Comparison of ENCODE assay signal across 32 cellular contexts in the genomic region with DNA sequence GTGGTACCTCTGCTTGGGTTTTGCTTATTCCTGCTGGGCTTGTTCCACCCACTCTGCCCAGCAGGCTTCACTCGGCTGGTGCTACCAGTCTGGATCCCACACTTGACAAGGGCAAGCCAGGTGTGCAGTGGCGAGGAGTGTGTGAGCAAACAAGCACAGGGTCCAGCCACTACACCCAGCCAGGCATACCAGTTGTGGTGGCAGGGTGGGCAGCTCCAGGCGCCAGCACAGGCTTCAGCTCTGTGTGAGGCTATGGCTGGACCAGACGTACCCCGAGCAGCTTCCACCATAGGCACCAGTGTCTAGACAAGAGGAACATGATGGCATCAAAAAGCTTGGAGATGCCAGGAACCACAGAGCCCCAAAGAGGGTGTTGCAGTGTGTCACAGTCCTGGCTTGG.
"Had no signal": no experiment of that assay in that cellular context is flagged by ENCODE, and none has a peak within 500 bp of the region (broad histone marks: within the 10 kb centered on the region; RNA-seq: fewer than 3 reads in every experiment).

No MANE protein-coding gene starts in this region.

- H3K4me3 ChIP-seq: adrenal gland, body of pancreas, cardiac muscle cell, colonic mucosa had no signal

- H3K4me1 ChIP-seq: adrenal gland, body of pancreas, colonic mucosa had no signal

- H3K36me3 Mint-ChIP-seq: activated naive CD4-positive, alpha-beta T cell treated with anti-CD3 and anti-CD28 coated beads, Interleukin-2, amount 10 ng/mL, durations not matched to agents 7 days and 5 days; activated naive CD4-positive, alpha-beta T cell treated with anti-CD3 and anti-CD28 coated beads, Interleukin-2, amount 50 U/mL, for 72 hours; WTC11 had no signal

- H3K4me3 Mint-ChIP-seq: activated CD4-positive, alpha-beta memory T cell treated with anti-CD3 and anti-CD28 coated beads, Interleukin-2, amount 10 ng/mL, durations not matched to agents 7 days and 5 days; activated CD4-positive, alpha-beta T cell treated with anti-CD3 and anti-CD28 coated beads, Interleukin-2, amount 10 ng/mL, durations not matched to agents 7 days and 5 days; activated naive CD4-positive, alpha-beta T cell treated with anti-CD3 and anti-CD28 coated beads, Interleukin-2, amount 10 ng/mL, durations not matched to agents 7 days and 5 days; activated T-cell treated with anti-CD3 and anti-CD28 coated beads, Interleukin-2, amount 50 U/mL, for 24 hours; activated T-cell treated with anti-CD3 and anti-CD28 coated beads, Interleukin-2, amount 50 U/mL, for 72 hours; WTC11 had no signal

- H3K27me3 ChIP-seq: adrenal gland, body of pancreas, cardiac muscle cell, colonic mucosa had no signal

- DNase-seq: activated CD4-positive, alpha-beta memory T cell treated with anti-CD3 and anti-CD28 coated beads, Interleukin-2, amount 10 ng/mL, durations not matched to agents 7 days and 5 days; activated CD4-positive, alpha-beta T cell treated with anti-CD3 and anti-CD28 coated beads for 1 hour; activated CD4-positive, alpha-beta T cell treated with anti-CD3 and anti-CD28 coated beads for 4 hours; activated CD4-positive, alpha-beta T cell treated with anti-CD3 and anti-CD28 coated beads, Interleukin-2, amount 10 ng/mL, durations not matched to agents 7 days and 5 days; activated CD4-positive, alpha-beta T cell treated with anti-CD3 and anti-CD28 coated beads, Interleukin-2, amount 50 U/mL, for 4 hours; activated CD8-positive, alpha-beta memory T cell treated with anti-CD3 and anti-CD28 coated beads, Interleukin-2, amount 50 U/mL, for 48 hours; activated gamma-delta T cell; activated naive CD4-positive, alpha-beta T cell; activated naive CD4-positive, alpha-beta T cell treated with anti-CD3 and anti-CD28 coated beads, Interleukin-2, amount 10 ng/mL, durations not matched to agents 7 days and 5 days; activated T-cell treated with anti-CD3 and anti-CD28 coated beads for 4 hours; activated T-cell treated with anti-CD3 and anti-CD28 coated beads, Interleukin-2, amount 50 U/mL, for 24 hours; activated T-cell treated with anti-CD3 and anti-CD28 coated beads, Interleukin-2, amount 50 U/mL, for 72 hours; adrenal gland; amygdala; aorta; body of pancreas; central memory CD4-positive, alpha-beta T cell; cerebellar nuclear complex; colonic mucosa; effector CD8-positive, alpha-beta T cell; foreskin fibroblast; head of caudate nucleus; T-helper 2 cell had no signal

- H3K27ac ChIP-seq: adrenal gland, body of pancreas, cardiac muscle cell, colonic mucosa, epithelial cell of prostate, VCaP had no signal

- H3K36me3 ChIP-seq: adrenal gland, cardiac muscle cell, colonic mucosa had no signal

- ATAC-seq: activated naive CD4-positive, alpha-beta T cell treated with anti-CD3 and anti-CD28 coated beads, Interleukin-2, amount 50 U/mL, for 72 hours; activated T-cell treated with anti-CD3 and anti-CD28 coated beads, Interleukin-2, amount 50 U/mL, for 72 hours; body of pancreas; WTC11 had no signal

- H3K9me3 ChIP-seq: adrenal gland, colonic mucosa had no signal

- H3K4me1 Mint-ChIP-seq: activated CD4-positive, alpha-beta memory T cell treated with anti-CD3 and anti-CD28 coated beads, Interleukin-2, amount 10 ng/mL, durations not matched to agents 7 days and 5 days; activated CD4-positive, alpha-beta T cell treated with anti-CD3 and anti-CD28 coated beads, Interleukin-2, amount 10 ng/mL, durations not matched to agents 7 days and 5 days; activated naive CD4-positive, alpha-beta T cell treated with anti-CD3 and anti-CD28 coated beads, Interleukin-2, amount 10 ng/mL, durations not matched to agents 7 days and 5 days; WTC11 had no signal

- FAIRE-seq: endometrium, endothelial cell of umbilical vein, frontal cortex, TTC549 had no signal

- H3K27ac Mint-ChIP-seq: activated CD4-positive, alpha-beta memory T cell treated with anti-CD3 and anti-CD28 coated beads, Interleukin-2, amount 10 ng/mL, durations not matched to agents 7 days and 5 days; activated CD4-positive, alpha-beta T cell treated with anti-CD3 and anti-CD28 coated beads, Interleukin-2, amount 10 ng/mL, durations not matched to agents 7 days and 5 days; activated naive CD4-positive, alpha-beta T cell treated with anti-CD3 and anti-CD28 coated beads, Interleukin-2, amount 10 ng/mL, durations not matched to agents 7 days and 5 days; activated naive CD4-positive, alpha-beta T cell treated with anti-CD3 and anti-CD28 coated beads, Interleukin-2, amount 50 U/mL, for 72 hours; activated T-cell treated with anti-CD3 and anti-CD28 coated beads, Interleukin-2, amount 50 U/mL, for 24 hours; activated T-cell treated with anti-CD3 and anti-CD28 coated beads, Interleukin-2, amount 50 U/mL, for 72 hours; WTC11 had no signal

- H3K9me3 Mint-ChIP-seq: activated CD4-positive, alpha-beta memory T cell treated with anti-CD3 and anti-CD28 coated beads, Interleukin-2, amount 10 ng/mL, durations not matched to agents 7 days and 5 days; activated CD4-positive, alpha-beta T cell treated with anti-CD3 and anti-CD28 coated beads, Interleukin-2, amount 10 ng/mL, durations not matched to agents 7 days and 5 days; activated naive CD4-positive, alpha-beta T cell treated with anti-CD3 and anti-CD28 coated beads, Interleukin-2, amount 10 ng/mL, durations not matched to agents 7 days and 5 days; activated naive CD4-positive, alpha-beta T cell treated with anti-CD3 and anti-CD28 coated beads, Interleukin-2, amount 50 U/mL, for 72 hours; activated T-cell treated with anti-CD3 and anti-CD28 coated beads, Interleukin-2, amount 50 U/mL, for 24 hours; WTC11 had no signal
